ENCODE assay signal across 24 cellular contexts in the genomic region with DNA sequence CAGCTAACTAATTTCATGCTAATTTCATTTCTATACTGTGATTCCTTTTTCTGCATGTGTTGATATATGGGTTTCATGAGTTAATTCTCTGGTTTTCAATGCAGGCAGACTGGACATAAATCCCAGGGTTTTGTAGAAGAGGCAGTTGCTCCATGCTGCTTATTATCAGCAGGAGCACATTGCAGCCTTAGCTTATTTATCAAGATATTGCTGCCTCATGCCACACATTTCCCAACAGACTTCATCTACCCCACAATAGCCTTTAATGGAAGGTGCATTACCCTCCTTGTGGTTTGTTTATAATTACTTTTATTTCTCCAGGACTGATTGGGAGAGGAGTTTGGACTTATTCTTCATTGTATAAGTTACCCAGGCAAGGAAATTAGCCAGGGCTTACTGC. TPM values are rescaled to one million over a fixed set of nuclear protein-coding genes. Genes with fewer than 3 reads are reported as not detected.
"Had no signal": no experiment of that assay in that cellular context is flagged by ENCODE, and none has a peak within 500 bp of the region (broad histone marks: within the 10 kb centered on the region; RNA-seq: fewer than 3 reads in every experiment).

No MANE protein-coding gene starts in this region.

- H3K27me3 ChIP-seq: foreskin keratinocyte, gastroesophageal sphincter, heart left ventricle, hepatocyte, ovary, spleen, tibial nerve, upper lobe of left lung had no signal

- ATAC-seq: effector memory CD8-positive, alpha-beta T cell; foreskin keratinocyte; gastroesophageal sphincter; heart left ventricle; left lobe of liver; natural killer cell; psoas muscle; stimulated activated memory B cell treated with anti-CD40 and anti-IgM and Interleukin-4, amounts not matched to agents 10 μg/mL and 1 μg/mL and 100 μg/mL, for 72 hours had no signal

- H3K27ac ChIP-seq: foreskin keratinocyte, gastroesophageal sphincter, heart left ventricle, hepatocyte, ovary, psoas muscle, spleen, thoracic aorta, tibial nerve, upper lobe of left lung had no signal

- H3K4me3 ChIP-seq: gastroesophageal sphincter, heart left ventricle, hepatocyte, lung, ovary, psoas muscle, skin epidermis, spleen, thoracic aorta, tibial nerve, upper lobe of left lung had no signal

- H3K36me3 ChIP-seq: gastroesophageal sphincter, ovary, spleen, thoracic aorta, tibial nerve, upper lobe of left lung had no signal

- H2AFZ ChIP-seq: hepatocyte had no signal

- FAIRE-seq: endometrium, kidney, urothelium cell line had no signal

- H3K4me2 ChIP-seq: hepatocyte had no signal

- H3K79me2 ChIP-seq: hepatocyte had no signal

- H3K4me1 ChIP-seq: foreskin keratinocyte, gastroesophageal sphincter, psoas muscle, spleen, upper lobe of left lung had no signal

- DNase-seq: cortex of kidney; effector memory CD8-positive, alpha-beta T cell; foreskin keratinocyte; heart left ventricle; kidney; natural killer cell; occipital lobe; ovary; posterior cingulate gyrus; psoas muscle; spleen; stimulated activated CD4-positive, alpha-beta T cell treated with anti-CD3 and anti-CD28 coated beads, Interleukin-4, amount 100 ng/mL, for 4 hours; upper lobe of left lung had no signal

- H3K9me3 ChIP-seq: gastroesophageal sphincter, heart left ventricle, ovary, psoas muscle, spleen, thoracic aorta, tibial nerve, upper lobe of left lung had no signal

RNA-seq across cellular contexts. Expression of gene HNMT, which starts 55.0 kb away (rescaled TPM):
- polyA plus RNA-seq: neural cell had no signal
